In the genomic region with DNA sequence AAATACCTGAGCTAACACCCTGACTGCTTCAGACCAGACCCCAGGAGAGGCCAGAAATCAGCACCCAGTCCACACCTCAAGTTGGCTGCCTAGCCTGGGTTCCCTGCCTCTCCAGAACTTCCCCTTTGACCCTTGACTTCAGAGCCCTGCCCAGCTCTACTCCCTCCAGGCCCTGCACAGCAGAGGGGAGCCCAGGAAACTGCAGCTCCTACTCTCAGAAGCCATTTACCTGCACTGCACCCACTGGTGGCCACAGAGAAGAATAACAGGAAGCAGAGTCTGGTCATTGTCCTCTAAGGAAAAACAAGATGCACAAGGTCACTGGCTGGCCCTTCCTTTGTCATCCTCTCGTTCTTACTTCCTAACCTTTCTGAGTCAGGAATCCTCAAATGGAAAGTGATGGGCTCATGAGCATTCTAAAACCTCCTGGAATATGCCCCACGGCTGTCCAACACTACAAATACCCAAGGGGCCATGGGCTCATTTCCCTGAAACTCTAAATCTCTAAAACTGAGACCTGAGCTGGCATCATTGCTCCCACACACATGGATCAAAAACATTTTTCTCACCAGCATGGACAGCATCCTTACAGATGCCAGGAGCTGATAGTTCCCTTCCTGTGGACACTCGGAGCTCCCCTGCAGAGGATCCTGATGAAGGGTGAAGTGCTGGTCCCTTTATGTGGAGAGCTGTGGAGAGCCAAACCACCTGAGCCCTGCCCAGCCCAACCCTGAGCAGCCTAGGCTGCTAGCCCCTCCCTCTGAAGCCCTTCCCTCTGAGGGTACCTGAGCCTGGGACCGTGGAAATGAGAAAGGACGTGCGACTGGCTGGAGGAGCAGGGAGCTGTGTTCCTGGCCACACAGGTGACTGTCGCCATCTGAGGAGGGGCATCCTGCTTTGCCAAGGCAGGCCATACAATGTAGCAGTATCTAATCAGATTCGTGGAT, we compare ENCODE assay signal across 1 cellular context.
TF ChIP-seq lines count a peak whose summit lies in the region.

A gene (minus strand): TSS at position 652 of the 947 bp plus-strand sequence. CDS start 68 bp downstream, at position 584.

TF ChIP-seq in GM12878, 131 proteins besides CTCF, POLR2A, EP300 and RAD21 (continued from another document):
- TF ChIP-seq, protein P1, sequence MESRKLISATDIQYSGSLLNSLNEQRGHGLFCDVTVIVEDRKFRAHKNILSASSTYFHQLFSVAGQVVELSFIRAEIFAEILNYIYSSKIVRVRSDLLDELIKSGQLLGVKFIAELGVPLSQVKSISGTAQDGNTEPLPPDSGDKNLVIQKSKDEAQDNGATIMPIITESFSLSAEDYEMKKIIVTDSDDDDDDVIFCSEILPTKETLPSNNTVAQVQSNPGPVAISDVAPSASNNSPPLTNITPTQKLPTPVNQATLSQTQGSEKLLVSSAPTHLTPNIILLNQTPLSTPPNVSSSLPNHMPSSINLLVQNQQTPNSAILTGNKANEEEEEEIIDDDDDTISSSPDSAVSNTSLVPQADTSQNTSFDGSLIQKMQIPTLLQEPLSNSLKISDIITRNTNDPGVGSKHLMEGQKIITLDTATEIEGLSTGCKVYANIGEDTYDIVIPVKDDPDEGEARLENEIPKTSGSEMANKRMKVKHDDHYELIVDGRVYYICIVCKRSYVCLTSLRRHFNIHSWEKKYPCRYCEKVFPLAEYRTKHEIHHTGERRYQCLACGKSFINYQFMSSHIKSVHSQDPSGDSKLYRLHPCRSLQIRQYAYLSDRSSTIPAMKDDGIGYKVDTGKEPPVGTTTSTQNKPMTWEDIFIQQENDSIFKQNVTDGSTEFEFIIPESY (IDR thresholded peaks at IDR 0.05): no peak
- TF ChIP-seq, protein P2, sequence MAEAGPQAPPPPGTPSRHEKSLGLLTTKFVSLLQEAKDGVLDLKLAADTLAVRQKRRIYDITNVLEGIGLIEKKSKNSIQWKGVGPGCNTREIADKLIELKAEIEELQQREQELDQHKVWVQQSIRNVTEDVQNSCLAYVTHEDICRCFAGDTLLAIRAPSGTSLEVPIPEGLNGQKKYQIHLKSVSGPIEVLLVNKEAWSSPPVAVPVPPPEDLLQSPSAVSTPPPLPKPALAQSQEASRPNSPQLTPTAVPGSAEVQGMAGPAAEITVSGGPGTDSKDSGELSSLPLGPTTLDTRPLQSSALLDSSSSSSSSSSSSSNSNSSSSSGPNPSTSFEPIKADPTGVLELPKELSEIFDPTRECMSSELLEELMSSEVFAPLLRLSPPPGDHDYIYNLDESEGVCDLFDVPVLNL (IDR thresholded peaks at IDR 0.05; ENCODE audit: low read depth, low read length): no peak
- 0 out of 2 replicates have a peak, but pooled peaks have one; percentile 21 for TF ChIP-seq NR2F1 (conservative IDR thresholded peaks at IDR 0.05)
- TF ChIP-seq SIX5 (IDR thresholded peaks at IDR 0.05; ENCODE audit: low read depth, low read length, severe bottlenecking): no peak
- TF ChIP-seq NFIC (IDR thresholded peaks at IDR 0.05; ENCODE audit: low read depth, low read length): no peak
- TF ChIP-seq, protein P3, sequence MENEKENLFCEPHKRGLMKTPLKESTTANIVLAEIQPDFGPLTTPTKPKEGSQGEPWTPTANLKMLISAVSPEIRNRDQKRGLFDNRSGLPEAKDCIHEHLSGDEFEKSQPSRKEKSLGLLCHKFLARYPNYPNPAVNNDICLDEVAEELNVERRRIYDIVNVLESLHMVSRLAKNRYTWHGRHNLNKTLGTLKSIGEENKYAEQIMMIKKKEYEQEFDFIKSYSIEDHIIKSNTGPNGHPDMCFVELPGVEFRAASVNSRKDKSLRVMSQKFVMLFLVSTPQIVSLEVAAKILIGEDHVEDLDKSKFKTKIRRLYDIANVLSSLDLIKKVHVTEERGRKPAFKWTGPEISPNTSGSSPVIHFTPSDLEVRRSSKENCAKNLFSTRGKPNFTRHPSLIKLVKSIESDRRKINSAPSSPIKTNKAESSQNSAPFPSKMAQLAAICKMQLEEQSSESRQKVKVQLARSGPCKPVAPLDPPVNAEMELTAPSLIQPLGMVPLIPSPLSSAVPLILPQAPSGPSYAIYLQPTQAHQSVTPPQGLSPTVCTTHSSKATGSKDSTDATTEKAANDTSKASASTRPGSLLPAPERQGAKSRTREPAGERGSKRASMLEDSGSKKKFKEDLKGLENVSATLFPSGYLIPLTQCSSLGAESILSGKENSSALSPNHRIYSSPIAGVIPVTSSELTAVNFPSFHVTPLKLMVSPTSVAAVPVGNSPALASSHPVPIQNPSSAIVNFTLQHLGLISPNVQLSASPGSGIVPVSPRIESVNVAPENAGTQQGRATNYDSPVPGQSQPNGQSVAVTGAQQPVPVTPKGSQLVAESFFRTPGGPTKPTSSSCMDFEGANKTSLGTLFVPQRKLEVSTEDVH (IDR thresholded peaks at IDR 0.05; ENCODE audit: low read depth, partially characterized antibody): no peak
- no peak for TF ChIP-seq DPF2 (IDR thresholded peaks at IDR 0.05)
- TF ChIP-seq, protein P4, sequence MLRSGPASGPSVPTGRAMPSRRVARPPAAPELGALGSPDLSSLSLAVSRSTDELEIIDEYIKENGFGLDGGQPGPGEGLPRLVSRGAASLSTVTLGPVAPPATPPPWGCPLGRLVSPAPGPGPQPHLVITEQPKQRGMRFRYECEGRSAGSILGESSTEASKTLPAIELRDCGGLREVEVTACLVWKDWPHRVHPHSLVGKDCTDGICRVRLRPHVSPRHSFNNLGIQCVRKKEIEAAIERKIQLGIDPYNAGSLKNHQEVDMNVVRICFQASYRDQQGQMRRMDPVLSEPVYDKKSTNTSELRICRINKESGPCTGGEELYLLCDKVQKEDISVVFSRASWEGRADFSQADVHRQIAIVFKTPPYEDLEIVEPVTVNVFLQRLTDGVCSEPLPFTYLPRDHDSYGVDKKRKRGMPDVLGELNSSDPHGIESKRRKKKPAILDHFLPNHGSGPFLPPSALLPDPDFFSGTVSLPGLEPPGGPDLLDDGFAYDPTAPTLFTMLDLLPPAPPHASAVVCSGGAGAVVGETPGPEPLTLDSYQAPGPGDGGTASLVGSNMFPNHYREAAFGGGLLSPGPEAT (IDR thresholded peaks at IDR 0.05; ENCODE audit: low read depth): no peak
- TF ChIP-seq NR2C1 (IDR thresholded peaks at IDR 0.05): peak; percentile 60
- no peak for TF ChIP-seq SPI1 (IDR thresholded peaks at IDR 0.05; ENCODE audit: borderline replicate concordance, insufficient read depth, low read depth, low read length)
- no peak for TF ChIP-seq CREB1 (IDR thresholded peaks at IDR 0.05; ENCODE audit: low read depth)
- TF ChIP-seq SMARCA5 (IDR thresholded peaks at IDR 0.05): no peak
- no peak for TF ChIP-seq CBX3 (IDR thresholded peaks at IDR 0.05; ENCODE audit: borderline replicate concordance, low read depth)
- TF ChIP-seq ETV6 (conservative IDR thresholded peaks at IDR 0.05 in 1 of 2, IDR thresholded peaks at IDR 0.05 in 1 of 2; ENCODE audit: borderline replicate concordance in 1 of 2, low read depth in 1 of 2): no peak
- TF ChIP-seq PML (IDR thresholded peaks at IDR 0.05; ENCODE audit: low read length): no peak
